11 cellular contexts compared by ENCODE assay signal in the genomic region with DNA sequence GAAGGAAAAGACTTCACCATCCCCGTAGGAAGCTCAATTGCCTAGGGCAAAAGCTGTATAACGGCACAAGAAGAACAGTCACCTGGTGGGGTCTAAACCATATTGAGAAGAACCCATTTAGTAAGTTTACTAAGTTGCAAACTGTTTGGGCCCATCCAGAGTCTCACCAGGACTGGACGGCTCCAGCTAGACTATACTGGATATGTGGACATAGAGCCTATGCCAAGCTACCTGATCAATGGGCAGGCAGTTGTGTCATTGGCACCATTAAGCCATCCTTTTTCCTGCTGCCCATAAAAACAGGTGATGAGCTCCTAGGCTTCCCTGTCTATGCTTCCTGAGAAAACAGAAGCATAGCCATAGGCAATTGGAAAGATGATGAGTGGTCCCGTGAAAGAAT.
"Had no signal": no experiment of that assay in that cellular context is flagged by ENCODE, and none has a peak within 500 bp of the region (broad histone marks: within the 10 kb centered on the region; RNA-seq: fewer than 3 reads in every experiment).

No MANE protein-coding gene starts in this region.

- H3K4me1 Mint-ChIP-seq: GM23338, H9 had no signal

- H2AFZ ChIP-seq: GM23248, GM23338 had no signal

- H3K36me3 ChIP-seq: HAP-1 had no signal

- H3K4me3 ChIP-seq: GM23248, GM23338, HAP-1 had no signal

- FAIRE-seq: H1, H54 had no signal

- H3K27ac Mint-ChIP-seq: GM23338, H9, HFFc6 had no signal

- H3K9ac ChIP-seq: GM23248 had no signal

- H3K4me2 ChIP-seq: GM23338 had no signal

- H3K4me1 ChIP-seq: HAP-1 had no signal

- DNase-seq: GM23248, GOT3, H7, H9, HCEC 1CT, HFFc6 had no signal

- H3K27ac ChIP-seq: GM23248 had no signal

- H3K4me3 Mint-ChIP-seq: GM23338, H9, HFFc6 had no signal

- ATAC-seq: GM23338, HCT116 had no signal
